ENCODE assay signal across 8 cellular contexts in genomic region chr19:2648528-2648937, GRCh38. TPM values are rescaled to one million over a fixed set of nuclear protein-coding genes. Genes with fewer than 3 reads are reported as not detected.
DNase-seq lines count a peak whose midpoint lies in the region; ATAC-seq, FAIRE-seq and TF ChIP-seq lines count a peak whose summit lies in the region.

No MANE protein-coding gene starts in this region.

- peak; percentile 44 for DNase-seq in AG04450 (ENCODE audit: low read depth, low spot score)
- DNase-seq in GM20000 (ENCODE audit: low spot score), result peak; percentile 86
- peak; percentile 42 for DNase-seq in NCI-H2227 treated with DMSO at 0.1 percent for 48 hours (lab: John Stamatoyannopoulos, UW)
- DNase-seq in WTC11 (ENCODE audit: low spot score), result peak; percentile 88
- DNase-seq in bronchial epithelial cell (ENCODE audit: low read depth), result peak; percentile 54
- DNase-seq in kidney glomerular epithelial cell (lab: John Stamatoyannopoulos, UW), result peak; percentile 65
- DNase-seq in stimulated activated CD4-positive, alpha-beta T cell treated with anti-CD3 and anti-CD28 coated beads, Interleukin-2, amount 100 ng/mL, for 48 hours, result peak; percentile 74 to 78

- H3K9me3 Mint-ChIP-seq in WTC11, result no peaks in the 10 kb centered on the region

- peak; percentile 47 for FAIRE-seq in bronchial epithelial cell (lab: Jason Lieb, UNC)

- CTCF ChIA-PET in AG04450 (lab: Charles Lee), result interaction anchor here (0.6 to 2.7 kb wide), 20 partner anchors 9 to 302 kb away, joined by 3 to 76 read pairs (median 4); partner anchors contain the start of gene THOP1
- CTCF ChIA-PET in WTC11 (lab: Charles Lee), result interaction anchor here (0.5 to 2.9 kb wide), 56 partner anchors 9 to 852 kb away, joined by 3 to 76 read pairs (median 6); partner anchors contain the start of genes DOHH, GADD45B, SGTA and SLC39A3

- peaks cover 7% of the 10 kb centered on the region for H3K9me3 ChIP-seq in AG04450 (ENCODE audit: control insufficient read depth, insufficient read depth, low read length)

- H3K4me3 ChIP-seq in AG04450 (ENCODE audit: low read depth, low read length), result no peak overlapping the region
- H3K4me3 ChIP-seq in bronchial epithelial cell (ENCODE audit: low read depth, low read length), result no peak overlapping the region

- no peak overlapping the region for H3K4me3 Mint-ChIP-seq in WTC11

- H3K27ac ChIP-seq in AG04450 (ENCODE audit: low read depth, low read length), result no peak overlapping the region

- ATAC-seq in WTC11 (peak; percentile 78), GM19395 (IDR thresholded peaks at IDR 0.05; ENCODE audit: unreplicated experiment) (no peak)

- no peaks in the 10 kb centered on the region for H3K27me3 Mint-ChIP-seq in WTC11 (ENCODE audit: low read depth)

- H3K27ac Mint-ChIP-seq in WTC11, result no peak overlapping the region

- H3K36me3 ChIP-seq in bronchial epithelial cell (ENCODE audit: control insufficient read depth, insufficient read depth, low read length), result no peaks in the 10 kb centered on the region

- no peaks in the 10 kb centered on the region for H3K36me3 Mint-ChIP-seq in WTC11

- peaks cover 30% of the 10 kb centered on the region for H3K27me3 ChIP-seq in AG04450 (ENCODE audit: control insufficient read depth, insufficient read depth, low read length)
- no peaks in the 10 kb centered on the region for H3K27me3 ChIP-seq in bronchial epithelial cell (ENCODE audit: control insufficient read depth, insufficient read depth, low read length)

- TF ChIP-seq CTCF in AG04450 (IDR thresholded peaks at IDR 0.05; ENCODE audit: low read depth, low read length) (peak; percentile 79), GM20000 (IDR thresholded peaks at IDR 0.05; ENCODE audit: extremely low read depth, missing control alignments) (peak; percentile 71), WTC11 (IDR thresholded peaks at IDR 0.05) (peak; percentile 94), bronchial epithelial cell (IDR thresholded peaks at IDR 0.05; ENCODE audit: insufficient read depth, low read length, severe bottlenecking) (peak; percentile 77)

- H3K4me1 Mint-ChIP-seq in WTC11, result no peaks in the 10 kb centered on the region

- POLR2A ChIA-PET in AG04450 (lab: Yijun Ruan, JAX), result interaction anchor here (0.6 to 1.1 kb wide), 4 partner anchors 8 to 322 kb away, joined by 3 to 5 read pairs (median 3); no protein-coding TSS in a partner anchor
- POLR2A ChIA-PET in WTC11 (lab: Charles Lee), result interaction anchor here (0.6 to 1.1 kb wide), 2 partner anchors 11 to 101 kb away, joined by 3 to 7 read pairs; no protein-coding TSS in a partner anchor

TF ChIP-seq in WTC11, 78 proteins besides CTCF, POLR2A, EP300 and RAD21:
- TF ChIP-seq E2F5 (CRISPR knock-in tag; IDR thresholded peaks at IDR 0.05) (no peak), RELA (CRISPR knock-in tag; IDR thresholded peaks at IDR 0.05; ENCODE audit: borderline replicate concordance) (no peak), SMAD4 (CRISPR knock-in tag; IDR thresholded peaks at IDR 0.05) (no peak), ERG (CRISPR knock-in tag; IDR thresholded peaks at IDR 0.05) (0 out of 2 replicates have a peak, but pooled peaks have one; percentile 80), IRF1 (CRISPR knock-in tag; IDR thresholded peaks at IDR 0.05) (no peak), ZNF281 (CRISPR knock-in tag; IDR thresholded peaks at IDR 0.05) (no peak), ZNF671 (CRISPR knock-in tag; IDR thresholded peaks at IDR 0.05) (peak; percentile 55; the same call in 1 of the 2 replicates), PRRX2 (CRISPR knock-in tag; IDR thresholded peaks at IDR 0.05) (no peak), ZNF121 (CRISPR knock-in tag; IDR thresholded peaks at IDR 0.05) (peak; percentile 64; the same call in 1 of the 2 replicates), ZNF423 (CRISPR knock-in tag; IDR thresholded peaks at IDR 0.05) (peak; percentile 96), FOXP1 (CRISPR knock-in tag; IDR thresholded peaks at IDR 0.05; ENCODE audit: borderline replicate concordance) (peak; percentile 32; the same call in 1 of the 2 replicates), GTF2I (CRISPR knock-in tag; conservative IDR thresholded peaks at IDR 0.05) (peak; percentile 94), HMGXB4 (CRISPR knock-in tag; IDR thresholded peaks at IDR 0.05) (0 out of 2 replicates have a peak, but pooled peaks have one; percentile 37), EMX1 (CRISPR knock-in tag; IDR thresholded peaks at IDR 0.05) (peak; percentile 66; the same call in 1 of the 2 replicates)

RNA-seq across cellular contexts. Expression of gene GNG7, which starts 54.0 kb away (rescaled TPM):
- 0.56 and 0.57 TPM in 2 replicates for polyA plus RNA-seq in AG04450 (2011; rRNA removed)
- 0.30 and 0.32 TPM in 2 replicates for polyA minus RNA-seq in AG04450 (2011; rRNA and poly(A)+ RNA removed)
- total RNA-seq in WTC11 (2021), result 9.6 to 14.3 TPM (median 13.2 TPM) in 3 replicates
- under 0.01 TPM in 2 replicates for total RNA-seq in bronchial epithelial cell

Comparison
In these comparisons a context has a peak if more than half of its experiments do, and no peak if none do; other contexts are left out.
1. RNA of gene GNG7, which starts 54.0 kb away (total RNA-seq): 9.6 to 14.3 TPM in WTC11; under 0.01 TPM in bronchial epithelial cell; every median in the first group is over 10 times any median in the second.
2. Peak in every context shown above with its lines, with median percentiles within 50 percentile points of each other: DNase-seq and CTCF ChIP-seq.